Comparison of ENCODE assay signal across 1 cellular context in genomic region chr7:155975490-155975889, GRCh38.
TF ChIP-seq lines count a peak whose summit lies in the region.

No MANE protein-coding gene starts in this region.

TF ChIP-seq in GM23338, 12 proteins besides CTCF, POLR2A, EP300 and RAD21 (continued from another document):
- TF ChIP-seq CREB1 (CRISPR knock-in tag; IDR thresholded peaks at IDR 0.05; ENCODE audit: low read depth), result no peak
- TF ChIP-seq, protein P1, sequence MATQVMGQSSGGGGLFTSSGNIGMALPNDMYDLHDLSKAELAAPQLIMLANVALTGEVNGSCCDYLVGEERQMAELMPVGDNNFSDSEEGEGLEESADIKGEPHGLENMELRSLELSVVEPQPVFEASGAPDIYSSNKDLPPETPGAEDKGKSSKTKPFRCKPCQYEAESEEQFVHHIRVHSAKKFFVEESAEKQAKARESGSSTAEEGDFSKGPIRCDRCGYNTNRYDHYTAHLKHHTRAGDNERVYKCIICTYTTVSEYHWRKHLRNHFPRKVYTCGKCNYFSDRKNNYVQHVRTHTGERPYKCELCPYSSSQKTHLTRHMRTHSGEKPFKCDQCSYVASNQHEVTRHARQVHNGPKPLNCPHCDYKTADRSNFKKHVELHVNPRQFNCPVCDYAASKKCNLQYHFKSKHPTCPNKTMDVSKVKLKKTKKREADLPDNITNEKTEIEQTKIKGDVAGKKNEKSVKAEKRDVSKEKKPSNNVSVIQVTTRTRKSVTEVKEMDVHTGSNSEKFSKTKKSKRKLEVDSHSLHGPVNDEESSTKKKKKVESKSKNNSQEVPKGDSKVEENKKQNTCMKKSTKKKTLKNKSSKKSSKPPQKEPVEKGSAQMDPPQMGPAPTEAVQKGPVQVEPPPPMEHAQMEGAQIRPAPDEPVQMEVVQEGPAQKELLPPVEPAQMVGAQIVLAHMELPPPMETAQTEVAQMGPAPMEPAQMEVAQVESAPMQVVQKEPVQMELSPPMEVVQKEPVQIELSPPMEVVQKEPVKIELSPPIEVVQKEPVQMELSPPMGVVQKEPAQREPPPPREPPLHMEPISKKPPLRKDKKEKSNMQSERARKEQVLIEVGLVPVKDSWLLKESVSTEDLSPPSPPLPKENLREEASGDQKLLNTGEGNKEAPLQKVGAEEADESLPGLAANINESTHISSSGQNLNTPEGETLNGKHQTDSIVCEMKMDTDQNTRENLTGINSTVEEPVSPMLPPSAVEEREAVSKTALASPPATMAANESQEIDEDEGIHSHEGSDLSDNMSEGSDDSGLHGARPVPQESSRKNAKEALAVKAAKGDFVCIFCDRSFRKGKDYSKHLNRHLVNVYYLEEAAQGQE (IDR thresholded peaks at IDR 0.05; ENCODE audit: unreplicated experiment), result no peak
